Comparison of ENCODE assay signal across 1 cellular context in the genomic region with DNA sequence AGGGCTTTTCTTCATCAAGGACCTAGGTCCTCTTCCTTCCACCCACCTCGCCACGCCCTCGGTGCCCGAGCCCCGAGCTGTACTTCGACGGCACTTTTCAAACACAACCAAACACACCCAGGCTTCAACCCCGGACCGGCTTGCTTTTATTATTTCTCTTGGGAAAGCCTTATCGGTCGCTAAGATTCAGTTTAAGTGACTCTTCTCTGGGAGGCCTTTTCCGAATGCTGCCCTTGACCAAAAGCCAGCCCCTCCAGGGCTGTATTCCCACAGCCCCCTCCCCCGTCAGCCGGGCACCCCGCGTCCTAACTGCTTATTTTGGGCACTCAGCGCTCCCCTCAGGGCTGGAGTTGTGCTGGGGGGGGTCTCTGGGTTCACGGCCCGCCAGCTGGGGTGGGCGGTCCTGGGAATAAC.
TF ChIP-seq lines count a peak whose summit lies in the region.

No MANE protein-coding gene starts in this region.

TF ChIP-seq in SK-N-SH, 30 proteins besides CTCF, POLR2A, EP300 and RAD21 (continued from another document):
- TF ChIP-seq, protein P1, sequence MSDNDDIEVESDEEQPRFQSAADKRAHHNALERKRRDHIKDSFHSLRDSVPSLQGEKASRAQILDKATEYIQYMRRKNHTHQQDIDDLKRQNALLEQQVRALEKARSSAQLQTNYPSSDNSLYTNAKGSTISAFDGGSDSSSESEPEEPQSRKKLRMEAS (IDR thresholded peaks at IDR 0.05; ENCODE audit: low read depth) = no peak
